28 cellular contexts compared by ENCODE assay signal in the genomic region with DNA sequence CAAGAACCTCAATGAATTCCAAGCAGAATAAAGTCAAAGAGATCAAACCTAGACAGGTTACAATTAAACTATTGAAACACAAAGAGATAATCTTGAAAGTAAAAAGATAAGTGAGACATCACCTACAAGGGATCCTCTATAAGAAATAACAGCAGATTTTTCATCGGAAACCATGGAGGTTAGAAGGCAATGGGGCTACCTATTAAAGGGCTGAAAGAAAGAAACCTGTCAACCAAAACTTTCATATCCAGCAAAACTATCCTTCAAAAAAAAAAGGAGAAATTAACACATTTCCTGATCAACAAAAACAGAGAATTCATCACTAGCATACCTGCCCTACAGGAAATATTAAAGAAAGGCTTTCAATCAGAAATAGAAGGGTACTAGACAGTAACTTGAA.
A peak's percentile ranks its signal among the peaks of the same experiment; 100 is the strongest.
DNase-seq lines count a peak whose midpoint lies in the region; TF ChIP-seq lines count a peak whose summit lies in the region.
"Had no signal": no experiment of that assay in that cellular context is flagged by ENCODE, and none has a peak within 500 bp of the region (broad histone marks: within the 10 kb centered on the region; RNA-seq: fewer than 3 reads in every experiment).

No MANE protein-coding gene starts in this region.

- H3K4me3 Mint-ChIP-seq in activated T-cell treated with anti-CD3 and anti-CD28 coated beads, Interleukin-2, amount 50 U/mL, for 24 hours: no peak overlapping the region
- H3K4me3 Mint-ChIP-seq: activated CD4-positive, alpha-beta T cell treated with anti-CD3 and anti-CD28 coated beads, Interleukin-2, amount 10 ng/mL, durations not matched to agents 24 days and 14 days; activated naive CD8-positive, alpha-beta T cell; neural crest cell; stimulated activated naive B cell treated with anti-CD40 and anti-IgM and Interleukin-4, amounts not matched to agents 10 μg/mL and 1 μg/mL and 100 μg/mL, for 72 hours; type B pancreatic cell had no signal

- no peak overlapping the region for H3K27ac ChIP-seq in spleen
- H3K27ac ChIP-seq: ascending aorta, C4-2B, epithelial cell of prostate, left ventricle myocardium inferior, pancreas had no signal

- peaks cover 5% of the 10 kb centered on the region for H3K27me3 Mint-ChIP-seq in activated T-cell treated with anti-CD3 and anti-CD28 coated beads, Interleukin-2, amount 50 U/mL, for 24 hours
- H3K27me3 Mint-ChIP-seq: activated CD4-positive, alpha-beta T cell treated with anti-CD3 and anti-CD28 coated beads, Interleukin-2, amount 10 ng/mL, durations not matched to agents 24 days and 14 days; type B pancreatic cell had no signal

- no peak overlapping the region for H3K27ac Mint-ChIP-seq in activated T-cell treated with anti-CD3 and anti-CD28 coated beads, Interleukin-2, amount 50 U/mL, for 24 hours
- H3K27ac Mint-ChIP-seq: activated CD4-positive, alpha-beta T cell treated with anti-CD3 and anti-CD28 coated beads, Interleukin-2, amount 10 ng/mL, durations not matched to agents 24 days and 14 days; activated naive CD8-positive, alpha-beta T cell; stimulated activated naive B cell treated with anti-CD40 and anti-IgM and Interleukin-4, amounts not matched to agents 10 μg/mL and 1 μg/mL and 100 μg/mL, for 72 hours; type B pancreatic cell had no signal

- intact Hi-C loops in spleen (cut with DNase I; ENCODE audit: low total_unique reads): no loop called here

- no peaks in the 10 kb centered on the region for H3K4me1 Mint-ChIP-seq in activated T-cell treated with anti-CD3 and anti-CD28 coated beads, Interleukin-2, amount 50 U/mL, for 24 hours (ENCODE audit: low read depth)
- H3K4me1 Mint-ChIP-seq: activated CD4-positive, alpha-beta T cell treated with anti-CD3 and anti-CD28 coated beads, Interleukin-2, amount 10 ng/mL, durations not matched to agents 24 days and 14 days; stimulated activated naive B cell treated with anti-CD40 and anti-IgM and Interleukin-4, amounts not matched to agents 10 μg/mL and 1 μg/mL and 100 μg/mL, for 72 hours had no signal

- H3K36me3 ChIP-seq in adipocyte (ENCODE audit: control insufficient read depth, insufficient read depth, low read length, severe bottlenecking) (no peaks in the 10 kb centered on the region), spleen (no peaks in the 10 kb centered on the region)
- H3K36me3 ChIP-seq: ascending aorta, left ventricle myocardium inferior, pancreas had no signal

- in situ Hi-C loops in ACHN (cut with HindIII; ENCODE audit: low pct_ligation_motif_present, low pct_unique_long_range_greater_than_20kb, low sequenced_read_pairs): no loop called here

- no peak for TF ChIP-seq CTCF in spleen (IDR thresholded peaks at IDR 0.05 in 8 of 11, conservative IDR thresholded peaks at IDR 0.05 in 3 of 11)

- peaks cover 36% of the 10 kb centered on the region for H3K9me3 ChIP-seq in adipocyte (ENCODE audit: control insufficient read depth, low read length)
- peaks cover 15 to 55% (median 42%) of the 10 kb centered on the region in 8 donors for H3K9me3 ChIP-seq in spleen
- H3K9me3 ChIP-seq: pancreas had no signal

- no peak overlapping the region for H3K9ac ChIP-seq in adipocyte (ENCODE audit: low read length)

- H3K36me3 Mint-ChIP-seq in activated T-cell treated with anti-CD3 and anti-CD28 coated beads, Interleukin-2, amount 50 U/mL, for 24 hours (ENCODE audit: low read depth): no peaks in the 10 kb centered on the region

- peak; percentile 34 for DNase-seq in A172 (ENCODE audit: low spot score)
- peak; percentile 12 for DNase-seq in ACHN
- DNase-seq in M059J (ENCODE audit: low read depth): peak; percentile 14
- no peak for DNase-seq in adipocyte (ENCODE audit: low read depth)
- DNase-seq in HuH-7.5 (ENCODE audit: low spot score): no peak
- DNase-seq in activated T-cell treated with anti-CD3 and anti-CD28 coated beads, Interleukin-2, amount 50 U/mL, for 24 hours: no peak
- no peak for DNase-seq in spleen
- DNase-seq: activated CD4-positive, alpha-beta T cell treated with anti-CD3 and anti-CD28 coated beads, Interleukin-2, amount 10 ng/mL, durations not matched to agents 24 days and 14 days; activated CD8-positive, alpha-beta memory T cell treated with anti-CD3 and anti-CD28 coated beads for 24 hours; activated T-cell treated with anti-CD3 and anti-CD28 coated beads for 4 hours; effector CD4-positive, alpha-beta T cell; glutamatergic neuron; GOT3; islet precursor cell; KG1; left ventricle myocardium inferior; MV-4-11; NCI-H524 treated with DMSO at 0.1 percent for 48 hours; pancreas; stimulated activated naive B cell treated with anti-CD40 and anti-IgM and Interleukin-4, amounts not matched to agents 10 μg/mL and 1 μg/mL and 100 μg/mL, for 72 hours; substantia nigra; T-helper 9 cell had no signal

- H3K27me3 ChIP-seq in adipocyte (replicated peaks; ENCODE audit: control insufficient read depth, insufficient read depth, low read length) (no peaks in the 10 kb centered on the region), spleen (replicated peaks in 1 of 7) (no peaks in the 10 kb centered on the region)
- H3K27me3 ChIP-seq: ascending aorta, pancreas had no signal

- 91 to 100% (median 93%) methylated on average over 1 of the region's 1 CpG for WGBS in spleen, 5 donors

- no peaks in the 10 kb centered on the region for H3K4me1 ChIP-seq in adipocyte (ENCODE audit: control insufficient read depth, insufficient read depth, low read length)
- no peaks in the 10 kb centered on the region for H3K4me1 ChIP-seq in spleen
- H3K4me1 ChIP-seq: ascending aorta, pancreas had no signal

- H3K4me3 ChIP-seq in adipocyte (ENCODE audit: low read length) (peak overlapping the region; percentile 32), spleen (no peak overlapping the region)
- H3K4me3 ChIP-seq: ascending aorta, left ventricle myocardium inferior, pancreas had no signal

- no peak for TF ChIP-seq POLR2A in spleen (IDR thresholded peaks at IDR 0.05)

- H3K9me3 Mint-ChIP-seq in activated T-cell treated with anti-CD3 and anti-CD28 coated beads, Interleukin-2, amount 50 U/mL, for 24 hours: peaks cover 33% of the 10 kb centered on the region

Comparison
In these comparisons a context has a peak if more than half of its experiments do, and no peak if none do; other contexts are left out.
1. DNase-seq: peak in A172 (single experiment), ACHN (single experiment) and M059J (single experiment); none in adipocyte (single experiment), HuH-7.5 (single experiment), activated T-cell treated with anti-CD3 and anti-CD28 coated beads, Interleukin-2, amount 50 U/mL, for 24 hours (single experiment) and spleen (single experiment).